ENCODE assay signal across 17 cellular contexts in the genomic region with DNA sequence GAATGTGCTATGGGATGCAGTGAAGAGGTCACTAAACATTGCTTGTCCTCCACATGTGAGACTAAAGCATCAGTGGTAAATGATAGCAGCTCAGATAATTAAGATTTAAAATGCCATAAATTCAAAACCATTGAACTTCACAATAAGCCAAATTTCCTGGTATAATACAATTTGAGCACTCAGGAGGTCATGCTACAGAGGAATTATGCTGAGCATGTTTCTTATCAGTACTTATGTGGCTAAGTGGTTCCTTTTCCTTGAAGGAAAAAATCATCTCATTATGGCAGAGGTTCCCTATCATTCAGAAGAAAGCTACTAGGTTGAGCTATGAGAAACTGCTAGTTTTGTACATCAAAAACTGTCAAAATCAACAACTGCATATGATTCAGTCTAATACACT.
DNase-seq lines count a peak whose midpoint lies in the region; TF ChIP-seq lines count a peak whose summit lies in the region.
"Had no signal": no experiment of that assay in that cellular context is flagged by ENCODE, and none has a peak within 500 bp of the region (broad histone marks: within the 10 kb centered on the region; RNA-seq: fewer than 3 reads in every experiment).

No MANE protein-coding gene starts in this region.

- H3K27me3 Mint-ChIP-seq in nephron (ENCODE audit: low read depth) = no peaks in the 10 kb centered on the region

- no peak overlapping the region for H2AFZ ChIP-seq in Karpas-422 (ENCODE audit: low read length)

- no peaks in the 10 kb centered on the region for H3K27me3 ChIP-seq in Karpas-422 (ENCODE audit: low read length)
- H3K27me3 ChIP-seq: SJCRH30 had no signal

- peaks cover 8% of the 10 kb centered on the region; the same call in 1 of the 2 replicates for H3K36me3 ChIP-seq in Karpas-422 (ENCODE audit: insufficient read depth, low read length)
- H3K36me3 ChIP-seq: SJCRH30 had no signal

- no peak overlapping the region for H3K4me2 ChIP-seq in Karpas-422 (ENCODE audit: low read depth, low read length, poor library complexity, severe bottlenecking)
- H3K4me2 ChIP-seq: A549 had no signal

- no peaks in the 10 kb centered on the region for H4K20me1 ChIP-seq in Karpas-422 (ENCODE audit: insufficient read depth, low read depth, low read length)

- H3K9me2 ChIP-seq in Karpas-422 (replicated peaks; ENCODE audit: insufficient read depth, low read length) = no peaks in the 10 kb centered on the region

- TF ChIP-seq CTCF in nephron (IDR thresholded peaks at IDR 0.05; ENCODE audit: unreplicated experiment in 3 of 3) = no peak

- no peak overlapping the region for H3K9ac ChIP-seq in Karpas-422 (ENCODE audit: low read length)

- peak overlapping the region; percentile 15 to 71 (median 24) for H3K4me3 Mint-ChIP-seq in nephron
- H3K4me3 Mint-ChIP-seq: CD14-positive monocyte, H9 had no signal

- H3K4me1 Mint-ChIP-seq in nephron = peaks cover 44% of the 10 kb centered on the region

- H3K36me3 Mint-ChIP-seq in nephron (ENCODE audit: low read depth) = peaks cover 25% of the 10 kb centered on the region

- DNase-seq in CMK (ENCODE audit: low read depth) (peak; percentile 34), SK-N-DZ (ENCODE audit: low spot score) (peak; percentile 92), amniotic epithelial cell (ENCODE audit: low read depth) (peak; percentile 15), Karpas-422 (no peak), NCI-H526 treated with DMSO at 0.1 percent for 48 hours (lab: John Stamatoyannopoulos, UW) (no peak), NCI-H748 (lab: John Stamatoyannopoulos, UW; ENCODE audit: unreplicated experiment) (no peak), GF-D8 (lab: John Stamatoyannopoulos, UW) (no peak)
- DNase-seq: H9, NCI-H1105 treated with DMSO at 0.1 percent for 48 hours, NCI-H1694 treated with DMSO at 0.1 percent for 48 hours, NCI-H345, NCI-H526, PC-3, SJCRH30 had no signal

- H3K9me3 Mint-ChIP-seq in nephron = peaks cover 10% of the 10 kb centered on the region

- H3K79me2 ChIP-seq in Karpas-422 (ENCODE audit: low read length) = no peaks in the 10 kb centered on the region; the same call in 1 of the 2 replicates

- peak overlapping the region; percentile 78 to 89 (median 82) for H3K27ac Mint-ChIP-seq in nephron
- H3K27ac Mint-ChIP-seq: CD14-positive monocyte, H9 had no signal

- no peak overlapping the region for H3K4me3 ChIP-seq in Karpas-422 (ENCODE audit: low read length)
- H3K4me3 ChIP-seq: A549, SJCRH30 had no signal

- peaks cover 5% of the 10 kb centered on the region; the same call in 1 of the 2 replicates for H3K9me3 ChIP-seq in Karpas-422 (ENCODE audit: low read length)
- H3K9me3 ChIP-seq: A549, SJCRH30 had no signal

- peaks cover 14% of the 10 kb centered on the region for H3K4me1 ChIP-seq in Karpas-422 (ENCODE audit: low read length)
- H3K4me1 ChIP-seq: SJCRH30 had no signal

- no peak overlapping the region for H3K27ac ChIP-seq in Karpas-422 (ENCODE audit: low read length)
- H3K27ac ChIP-seq: A549, SJCRH30 had no signal

Comparison
In these comparisons a context has a peak if more than half of its experiments do, and no peak if none do; other contexts are left out.
1. DNase-seq: peak in CMK (single experiment), SK-N-DZ (single experiment) and amniotic epithelial cell (single experiment); none in Karpas-422 (single experiment), NCI-H526 treated with DMSO at 0.1 percent for 48 hours (single experiment), NCI-H748 (single experiment) and GF-D8 (single experiment).